ENCODE assay signal across 19 cellular contexts in genomic region chr17:4539576-4540223, GRCh38. TPM values are rescaled to one million over a fixed set of nuclear protein-coding genes. Genes with fewer than 3 reads are reported as not detected.
"Had no signal": no experiment of that assay in that cellular context is flagged by ENCODE, and none has a peak within 500 bp of the region (broad histone marks: within the 10 kb centered on the region; RNA-seq: fewer than 3 reads in every experiment).

No MANE protein-coding gene starts in this region.

- DNase-seq: activated CD4-positive, alpha-beta T cell treated with anti-CD3 and anti-CD28 coated beads, Interleukin-2, amount 50 U/mL, for 48 hours; activated naive CD4-positive, alpha-beta T cell treated with Interleukin-2 at 50 U/mL for 16 hours; activated naive CD8-positive, alpha-beta T cell treated with anti-CD3 and anti-CD28 coated beads, Interleukin-2, amount 50 U/mL, for 24 hours; aorta; hippocampal formation; nephron progenitor cell; occipital lobe; stimulated activated CD4-positive, alpha-beta T cell treated with anti-CD3 and anti-CD28 coated beads, Interleukin-1b, Interleukin-23, amount 100 ng/mL, for 48 hours; stimulated activated naive CD8-positive, alpha-beta T cell treated with anti-CD3 and anti-CD28 coated beads, Interleukin-15, amount 100 ng/mL, for 72 hours; testis; WERI-Rb-1 had no signal

- ATAC-seq: activated naive CD8-positive, alpha-beta T cell treated with anti-CD3 and anti-CD28 coated beads, Interleukin-2, amount 50 U/mL, for 24 hours; activated T-helper 17 cell treated with anti-CD3 and anti-CD28 coated beads, Interleukin-2, amount 50 U/mL, for 72 hours; stimulated activated naive CD8-positive, alpha-beta T cell treated with anti-CD3 and anti-CD28 coated beads, Interleukin-15, amount 100 ng/mL, for 72 hours had no signal

- H3K4me1 Mint-ChIP-seq: activated naive CD8-positive, alpha-beta T cell treated with anti-CD3 and anti-CD28 coated beads, Interleukin-2, amount 50 U/mL, for 24 hours; activated T-helper 17 cell treated with anti-CD3 and anti-CD28 coated beads, Interleukin-2, amount 50 U/mL, for 72 hours; mesothelial cell of epicardium had no signal

- H3K9me3 Mint-ChIP-seq: activated naive CD8-positive, alpha-beta T cell treated with anti-CD3 and anti-CD28 coated beads, Interleukin-2, amount 50 U/mL, for 24 hours; activated T-helper 17 cell treated with anti-CD3 and anti-CD28 coated beads, Interleukin-2, amount 50 U/mL, for 72 hours; mesothelial cell of epicardium; nephron progenitor cell; stimulated activated naive CD8-positive, alpha-beta T cell treated with anti-CD3 and anti-CD28 coated beads, Interleukin-15, amount 100 ng/mL, for 72 hours; T-helper 1 cell treated with Interleukin-12 subunit alpha and Interleukin-12 subunit beta and Interleukin-4 antibody, amounts not matched to agents 30 μg/mL and 1 μg/mL, for 36 hours had no signal

- H3K4me3 ChIP-seq: lung, spleen, testis had no signal

- H3K27ac Mint-ChIP-seq: activated naive CD8-positive, alpha-beta T cell treated with anti-CD3 and anti-CD28 coated beads, Interleukin-2, amount 50 U/mL, for 24 hours; activated T-helper 17 cell treated with anti-CD3 and anti-CD28 coated beads, Interleukin-2, amount 50 U/mL, for 72 hours; mesothelial cell of epicardium; nephron progenitor cell; T-helper 1 cell treated with Interleukin-12 subunit alpha and Interleukin-12 subunit beta and Interleukin-4 antibody, amounts not matched to agents 30 μg/mL and 1 μg/mL, for 36 hours had no signal

- H3K27ac ChIP-seq: testis, WERI-Rb-1 had no signal

- H3K9me3 ChIP-seq: esophagus muscularis mucosa, spleen, testis had no signal

- H3K4me3 Mint-ChIP-seq: activated naive CD8-positive, alpha-beta T cell treated with anti-CD3 and anti-CD28 coated beads, Interleukin-2, amount 50 U/mL, for 24 hours; activated T-helper 17 cell treated with anti-CD3 and anti-CD28 coated beads, Interleukin-2, amount 50 U/mL, for 72 hours; mesothelial cell of epicardium; nephron progenitor cell; stimulated activated naive CD8-positive, alpha-beta T cell treated with anti-CD3 and anti-CD28 coated beads, Interleukin-15, amount 100 ng/mL, for 72 hours; T-helper 1 cell treated with Interleukin-12 subunit alpha and Interleukin-12 subunit beta and Interleukin-4 antibody, amounts not matched to agents 30 μg/mL and 1 μg/mL, for 36 hours had no signal

- H3K27me3 Mint-ChIP-seq: activated naive CD8-positive, alpha-beta T cell treated with anti-CD3 and anti-CD28 coated beads, Interleukin-2, amount 50 U/mL, for 24 hours; activated T-helper 17 cell treated with anti-CD3 and anti-CD28 coated beads, Interleukin-2, amount 50 U/mL, for 72 hours; stimulated activated naive CD8-positive, alpha-beta T cell treated with anti-CD3 and anti-CD28 coated beads, Interleukin-15, amount 100 ng/mL, for 72 hours had no signal

- H3K27me3 ChIP-seq: spleen, testis had no signal

RNA-seq across cellular contexts. Expression of gene GGT6, which starts 20.7 kb away (rescaled TPM):
- total RNA-seq: activated T-helper 17 cell treated with anti-CD3 and anti-CD28 coated beads, Interleukin-2, amount 50 U/mL, for 72 hours; aorta; esophagus muscularis mucosa; glomerular endothelial cell; occipital lobe; posterior vena cava had no signal

RNA-seq across cellular contexts. Expression of gene SMTNL2, which starts 44.6 kb away (rescaled TPM):
- total RNA-seq: activated T-helper 17 cell treated with anti-CD3 and anti-CD28 coated beads, Interleukin-2, amount 50 U/mL, for 72 hours; glomerular endothelial cell had no signal
